In the genomic region with DNA sequence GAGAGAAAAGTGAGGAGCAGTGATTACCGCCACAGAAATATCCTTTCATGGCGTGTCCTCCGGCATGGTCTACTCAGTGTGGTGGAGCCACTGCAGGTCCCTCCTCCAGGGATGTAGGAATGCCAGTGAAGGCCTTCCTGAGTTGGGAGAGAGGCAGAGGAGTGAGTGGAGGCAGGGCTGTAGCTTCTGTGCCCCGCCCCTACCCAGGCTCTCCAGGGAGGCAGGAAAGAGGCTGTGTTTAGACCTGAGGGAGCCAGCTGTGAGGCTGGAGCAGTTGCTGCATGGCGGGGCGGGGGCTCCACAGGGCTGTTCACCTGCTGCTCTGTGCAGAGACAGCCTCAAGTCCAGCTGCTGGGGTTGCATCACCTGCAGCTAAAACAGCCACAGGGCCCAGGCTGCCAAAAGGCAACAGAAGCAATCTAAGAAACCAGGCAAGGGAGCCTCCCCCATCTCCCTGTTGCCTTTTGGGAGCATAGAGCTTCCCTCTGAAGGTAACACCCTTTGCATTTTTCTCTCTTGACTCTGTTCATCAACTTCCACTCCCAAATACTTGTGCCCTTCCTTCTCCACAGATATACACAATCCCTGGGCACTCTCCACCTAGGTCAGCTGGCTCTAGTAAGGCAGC, we compare ENCODE assay signal across 6 cellular contexts. TPM values are rescaled to one million over a fixed set of nuclear protein-coding genes. Genes with fewer than 3 reads are reported as not detected.
DNase-seq lines count a peak whose midpoint lies in the region; ATAC-seq and TF ChIP-seq lines count a peak whose summit lies in the region.

No MANE protein-coding gene starts in this region.

- WGBS in transverse colon (ENCODE audit: low coverage in 1 of 2), 2 donors = 55% methylated on average over 5 of the region's 6 CpGs; no CpG with 5 or more reads in 1 of the 2 donors

- intact Hi-C loops in transverse colon (cut with DNase I; ENCODE audit: low total_unique reads) = no loop called here

- H3K36me3 ChIP-seq in WERI-Rb-1 (no peaks in the 10 kb centered on the region), transverse colon (no peaks in the 10 kb centered on the region)

- no peak overlapping the region for H3K4me3 ChIP-seq in WERI-Rb-1 (ENCODE audit: low read depth, low read length)
- no peak overlapping the region for H3K4me3 ChIP-seq in transverse colon

- H3K27me3 ChIP-seq in WERI-Rb-1 (ENCODE audit: insufficient read depth, low read depth, severe bottlenecking) = no peaks in the 10 kb centered on the region
- H3K27me3 ChIP-seq in transverse colon = no peaks in the 10 kb centered on the region

- H3K9me3 ChIP-seq in WERI-Rb-1 (ENCODE audit: severe bottlenecking) = no peaks in the 10 kb centered on the region
- no peaks in the 10 kb centered on the region for H3K9me3 ChIP-seq in transverse colon

- no peak for ATAC-seq in HG02970 (IDR thresholded peaks at IDR 0.05; ENCODE audit: low FRiP score, unreplicated experiment)

- in situ Hi-C loops in transverse colon (cut with MboI; ENCODE audit: low pct_ligation_motif_present in 1 of 4, low pct_unique_long_range_greater_than_20kb in 1 of 4, low sequenced_read_pairs in 3 of 4) = no loop called here

- DNase-seq in SIG-M5 treated with dmso at 0.1 percent for 504 hours (lab: John Stamatoyannopoulos, UW; ENCODE audit: unreplicated experiment) = peak; percentile 57
- no peak for DNase-seq in SIG-M5 (lab: John Stamatoyannopoulos, UW)
- peak; percentile 71 for DNase-seq in WERI-Rb-1
- peak; percentile 35 for DNase-seq in transverse colon
- no peak for DNase-seq in central memory CD4-positive, alpha-beta T cell

- peaks cover 14 to 43% (median 36%) of the 10 kb centered on the region in 4 donors for H3K4me1 ChIP-seq in transverse colon

- TF ChIP-seq POLR2A in transverse colon (IDR thresholded peaks at IDR 0.05) = no peak

- TF ChIP-seq CTCF in WERI-Rb-1 (IDR thresholded peaks at IDR 0.05; ENCODE audit: low read depth, low read length) = no peak
- TF ChIP-seq CTCF in transverse colon (IDR thresholded peaks at IDR 0.05) = no peak

- H3K27ac ChIP-seq in WERI-Rb-1 (no peak overlapping the region), transverse colon (peak overlapping the region in 1 of 4 donors; percentile 42)

- TF ChIP-seq EP300 in transverse colon (IDR thresholded peaks at IDR 0.05; ENCODE audit: low read depth) = no peak

RNA-seq across cellular contexts. Expression of a gene that starts 0.8 kb away (rescaled TPM):
- total RNA-seq in transverse colon = under 1 TPM in 1 of 4 donors, not detected in 3; 0.32 TPM

RNA-seq across cellular contexts. Expression of a gene that starts 6.7 kb away (rescaled TPM):
- 100 to 1,000 TPM in 2 of 4 donors, 10 to 100 TPM in 2; 35.2 to 142 (median 101) TPM for total RNA-seq in transverse colon

RNA-seq across cellular contexts. Expression of a gene that starts 25.4 kb away (rescaled TPM):
- 10 to 100 TPM; 27.7 to 66.2 (median 54.8) TPM for total RNA-seq in transverse colon

RNA-seq across cellular contexts. Expression of a gene that starts 27.0 kb away (rescaled TPM):
- 10 to 100 TPM in 3 of 4 donors, 1 to 10 TPM in 1; 9.0 to 80.4 (median 26.8) TPM for total RNA-seq in transverse colon

RNA-seq across cellular contexts. Expression of a gene that starts 55.1 kb away (rescaled TPM):
- total RNA-seq in transverse colon = 1 to 10 TPM in 2 of 4 donors, under 1 TPM in 1, not detected in 1; 0.68 to 10.0 (median 2.5) TPM

Comparison
In these comparisons a context has a peak if more than half of its experiments do, and no peak if none do; other contexts are left out.
1. DNase-seq: peak in SIG-M5 treated with dmso at 0.1 percent for 504 hours (single experiment), WERI-Rb-1 (single experiment) and transverse colon (single experiment); none in SIG-M5 (single experiment) and central memory CD4-positive, alpha-beta T cell (single experiment).